7 cellular contexts compared by ENCODE assay signal in the genomic region with DNA sequence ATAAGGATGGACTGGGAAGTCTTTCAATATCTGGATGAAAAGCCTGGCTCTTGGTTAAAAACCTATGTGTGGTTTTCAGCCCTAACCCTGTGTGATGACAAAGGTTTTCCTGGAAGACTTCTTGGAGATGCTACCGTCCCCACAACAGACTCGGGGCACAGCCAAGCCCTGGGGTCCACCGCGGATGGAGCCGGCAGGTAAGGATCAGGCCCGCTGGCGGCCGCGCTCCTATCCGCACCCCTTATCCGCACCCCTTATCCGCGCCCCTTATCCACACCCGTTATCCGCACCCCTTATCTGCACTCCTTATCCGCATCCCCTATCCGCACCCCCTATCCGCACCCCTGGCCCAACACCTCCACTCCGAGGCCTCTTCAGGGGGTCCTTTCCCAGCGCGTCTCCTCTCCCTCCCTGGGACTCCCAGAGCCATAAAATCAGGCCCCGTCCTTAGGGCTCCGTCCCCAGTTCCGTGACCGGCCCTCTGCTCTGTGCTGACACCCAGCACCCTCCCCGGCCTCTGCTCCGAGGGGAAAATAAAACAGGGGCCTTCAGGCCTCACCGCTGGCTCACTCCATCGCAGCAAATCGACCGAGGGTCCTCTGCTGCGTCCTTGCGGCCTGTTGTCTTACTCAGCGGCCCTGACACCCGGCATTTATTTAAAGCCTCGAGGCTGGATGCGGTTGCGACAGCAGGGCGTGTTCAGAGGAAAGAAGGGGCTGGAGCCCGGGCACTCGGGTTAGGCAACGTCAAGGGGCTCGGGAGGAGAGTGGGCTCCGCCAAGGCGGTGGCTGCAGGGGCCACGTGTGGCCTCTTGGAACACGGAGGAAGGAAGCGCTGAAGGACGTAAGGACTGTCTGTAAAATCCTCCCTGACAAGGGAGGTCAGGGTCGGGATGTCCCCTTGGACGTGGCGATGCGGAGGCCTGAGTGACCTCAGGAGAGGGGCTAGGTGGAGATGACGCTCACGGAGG.
"Had no signal": no experiment of that assay in that cellular context is flagged by ENCODE, and none has a peak within 500 bp of the region (broad histone marks: within the 10 kb centered on the region; RNA-seq: fewer than 3 reads in every experiment).

No MANE protein-coding gene starts in this region.

- H2AFZ ChIP-seq: GM23338 had no signal

- H3K27ac Mint-ChIP-seq: GM23338 had no signal

- H3K9me3 Mint-ChIP-seq: GM23338, H9 had no signal

- H3K4me3 Mint-ChIP-seq: GM23338, H9 had no signal

- ATAC-seq: GM23338, K562 had no signal

- H3K4me3 ChIP-seq: GM23338, K562 had no signal

- DNase-seq: H9, HCEC 1CT, IMR-90, KG1 had no signal

- H3K4me2 ChIP-seq: GM23338 had no signal

- FAIRE-seq: HTR-8/SVneo, K562 had no signal

- H3K4me1 Mint-ChIP-seq: GM23338 had no signal
